ENCODE assay signal across 1 cellular context in genomic region chr1:169586395-169587255, GRCh38.
TF ChIP-seq lines count a peak whose summit lies in the region.

Gene F5, minus strand, starts transcription at chr1:169586481. Its CDS starts 95 bp downstream, at chr1:169586386.

TF ChIP-seq in HepG2, 621 proteins besides CTCF, POLR2A, EP300 and RAD21 (continued from another document and continues in another):
- peak; percentile 96 for TF ChIP-seq POLR2G (IDR thresholded peaks at IDR 0.05; ENCODE audit: low read depth, low read length)
- TF ChIP-seq ZNF777 (CRISPR knock-in tag; IDR thresholded peaks at IDR 0.05): peak; percentile 60; the same call in 1 of the 2 replicates
- TF ChIP-seq PPARG (CRISPR knock-in tag; conservative IDR thresholded peaks at IDR 0.05): no peak; the same call in 1 of the 2 replicates
- peak; percentile 43; the same call in 1 of the 2 replicates for TF ChIP-seq YEATS2 (CRISPR knock-in tag; IDR thresholded peaks at IDR 0.05; ENCODE audit: borderline replicate concordance)
- TF ChIP-seq TMF1 (CRISPR knock-in tag; IDR thresholded peaks at IDR 0.05; ENCODE audit: low read depth): no peak
- no peak for TF ChIP-seq TRAFD1 (CRISPR knock-in tag; IDR thresholded peaks at IDR 0.05; ENCODE audit: borderline replicate concordance)
- no peak for TF ChIP-seq ZNF576 (CRISPR knock-in tag; IDR thresholded peaks at IDR 0.05)
- TF ChIP-seq MNT (IDR thresholded peaks at IDR 0.05): no peak
- TF ChIP-seq TEAD2 (CRISPR knock-in tag; IDR thresholded peaks at IDR 0.05): no peak
- peak; percentile 62 for TF ChIP-seq GABPB1 (CRISPR knock-in tag; IDR thresholded peaks at IDR 0.05)
- peak; percentile 81; the same call in 1 of the 2 replicates for TF ChIP-seq ZNF329 (CRISPR knock-in tag; IDR thresholded peaks at IDR 0.05; ENCODE audit: low read depth)
- 0 out of 2 replicates have a peak, but pooled peaks have one; percentile 23 for TF ChIP-seq FIP1L1 (IDR thresholded peaks at IDR 0.05; ENCODE audit: borderline replicate concordance, insufficient read depth, low read depth, low read length)
- TF ChIP-seq ETV6 (CRISPR knock-in tag; conservative IDR thresholded peaks at IDR 0.05): no peak
- TF ChIP-seq ETS1 (CRISPR knock-in tag; IDR thresholded peaks at IDR 0.05): no peak
- TF ChIP-seq AGO2 (optimal IDR thresholded peaks at IDR 0.05; ENCODE audit: low read depth, low read length): peak; percentile 85
- no peak; the same call in 1 of the 2 replicates for TF ChIP-seq SNAPC4 (CRISPR knock-in tag; IDR thresholded peaks at IDR 0.05)
- 0 out of 2 replicates have a peak, but pooled peaks have one; percentile 70 for TF ChIP-seq ZNF451 (CRISPR knock-in tag; IDR thresholded peaks at IDR 0.05)
- peak; percentile 62; the same call in 1 of the 2 replicates for TF ChIP-seq MIER2 (CRISPR knock-in tag; IDR thresholded peaks at IDR 0.05)
- TF ChIP-seq ZNF10 (CRISPR knock-in tag; IDR thresholded peaks at IDR 0.05; ENCODE audit: borderline replicate concordance, low read depth): no peak
- TF ChIP-seq MED8 (CRISPR knock-in tag; IDR thresholded peaks at IDR 0.05; ENCODE audit: insufficient replicate concordance): no peak
- TF ChIP-seq JARID2 (CRISPR knock-in tag; IDR thresholded peaks at IDR 0.05; ENCODE audit: insufficient replicate concordance): no peak
- no peak for TF ChIP-seq ZFP1 (CRISPR knock-in tag; IDR thresholded peaks at IDR 0.05)
- no peak for TF ChIP-seq ZNF362 (CRISPR knock-in tag; IDR thresholded peaks at IDR 0.05; ENCODE audit: borderline replicate concordance)
- TF ChIP-seq ZNF737 (CRISPR knock-in tag; IDR thresholded peaks at IDR 0.05; ENCODE audit: borderline replicate concordance): no peak
- no peak for TF ChIP-seq PCBP1 (IDR thresholded peaks at IDR 0.05; ENCODE audit: borderline replicate concordance, low read depth, low read length)
- TF ChIP-seq MIXL1 (CRISPR knock-in tag; IDR thresholded peaks at IDR 0.05): 0 out of 2 replicates have a peak, but pooled peaks have one; percentile 12
- TF ChIP-seq ZNF746 (CRISPR knock-in tag; IDR thresholded peaks at IDR 0.05): peak; percentile 78; the same call in 1 of the 2 replicates
- no peak; the same call in 1 of the 2 replicates for TF ChIP-seq TFE3 (CRISPR knock-in tag; IDR thresholded peaks at IDR 0.05)
- peak; percentile 95 for TF ChIP-seq ZNF687 (CRISPR knock-in tag; IDR thresholded peaks at IDR 0.05)
- TF ChIP-seq AHR (CRISPR knock-in tag; IDR thresholded peaks at IDR 0.05): no peak
- TF ChIP-seq MAF1 (CRISPR knock-in tag; IDR thresholded peaks at IDR 0.05; ENCODE audit: borderline replicate concordance): no peak
- TF ChIP-seq SMARCC2 (IDR thresholded peaks at IDR 0.05): no peak
- TF ChIP-seq ZNF605 (CRISPR knock-in tag; IDR thresholded peaks at IDR 0.05): peak; percentile 70; the same call in 1 of the 2 replicates
- no peak for TF ChIP-seq NFIC (IDR thresholded peaks at IDR 0.05; ENCODE audit: low read length)
- TF ChIP-seq ZNF20 (CRISPR knock-in tag; IDR thresholded peaks at IDR 0.05): peak; percentile 76; the same call in 1 of the 2 replicates
- peak; percentile 50; the same call in 1 of the 2 replicates for TF ChIP-seq ZNF256 (CRISPR knock-in tag; conservative IDR thresholded peaks at IDR 0.05)
- peak; percentile 71 for TF ChIP-seq CHD4 (IDR thresholded peaks at IDR 0.05; ENCODE audit: borderline replicate concordance, low read length)
- TF ChIP-seq DNMT1 (CRISPR knock-in tag; IDR thresholded peaks at IDR 0.05): peak; percentile 28; the same call in 1 of the 2 replicates
